In the genomic region with DNA sequence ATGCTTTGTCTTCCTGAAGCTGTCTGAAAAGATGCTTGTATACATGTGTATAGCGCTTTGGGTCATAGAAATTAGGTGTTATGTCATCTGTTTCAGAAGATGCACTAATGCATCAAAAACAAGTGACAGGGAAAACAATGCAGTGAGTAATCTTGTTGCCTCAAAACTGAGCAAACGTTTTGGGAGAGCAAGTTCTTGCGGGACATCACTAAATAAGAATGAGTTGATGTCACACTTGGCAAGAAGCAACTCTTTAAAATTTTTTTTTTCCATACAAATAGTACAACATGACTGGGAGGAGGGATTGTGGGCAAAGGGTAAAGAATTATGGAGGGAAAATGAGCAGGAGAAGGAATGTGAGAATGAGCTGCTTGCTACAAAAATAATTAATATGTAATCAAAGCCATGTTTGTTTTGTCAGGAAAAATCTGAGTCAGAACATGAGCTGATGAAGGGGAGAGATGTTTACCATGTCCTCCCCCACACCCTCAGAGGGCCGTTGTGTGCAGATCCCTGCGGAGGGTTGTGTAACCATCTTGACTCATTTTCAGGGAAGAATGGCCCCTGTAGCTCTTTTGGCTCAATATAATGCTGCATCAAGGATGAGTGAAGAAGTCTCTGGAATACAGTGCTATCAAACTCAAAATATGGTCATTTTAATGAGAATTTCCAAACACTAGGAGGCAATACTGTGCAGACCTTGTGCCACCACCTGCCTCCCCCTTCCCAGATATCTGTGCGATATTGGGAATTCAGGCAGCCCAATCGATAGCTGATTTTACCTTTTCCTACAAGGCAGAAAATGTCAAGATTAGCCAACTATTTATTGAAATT, we compare ENCODE assay signal across 8 cellular contexts. TPM values are rescaled to one million over a fixed set of nuclear protein-coding genes. Genes with fewer than 3 reads are reported as not detected.
DNase-seq lines count a peak whose midpoint lies in the region; ATAC-seq and TF ChIP-seq lines count a peak whose summit lies in the region.

No MANE protein-coding gene starts in this region.

- H3K27ac Mint-ChIP-seq in CD4-positive, alpha-beta T cell: no peak overlapping the region

- H3K27me3 ChIP-seq in WERI-Rb-1 (ENCODE audit: insufficient read depth, low read depth, severe bottlenecking): no peaks in the 10 kb centered on the region
- H3K27me3 ChIP-seq in CD4-positive, alpha-beta T cell (ENCODE audit: control insufficient read depth, insufficient read depth, low read length): no peaks in the 10 kb centered on the region

- H3K27me3 Mint-ChIP-seq in CD4-positive, alpha-beta T cell: no peaks in the 10 kb centered on the region

- no peaks in the 10 kb centered on the region for H3K9me3 ChIP-seq in WERI-Rb-1 (ENCODE audit: severe bottlenecking)
- H3K9me3 ChIP-seq in CD4-positive, alpha-beta T cell (ENCODE audit: control insufficient read depth, low read length): no peaks in the 10 kb centered on the region

- peaks cover 60% of the 10 kb centered on the region for H3K4me1 Mint-ChIP-seq in CD4-positive, alpha-beta T cell (ENCODE audit: low read depth)

- peaks cover 41% of the 10 kb centered on the region for H3K36me3 Mint-ChIP-seq in CD4-positive, alpha-beta T cell (ENCODE audit: low read depth)

- no peaks in the 10 kb centered on the region for H3K9me3 Mint-ChIP-seq in CD4-positive, alpha-beta T cell

- intact Hi-C loops in CD4-positive, alpha-beta T cell (cut with DNase I, micrococcal nuclease): no loop called here

- H3K4me3 ChIP-seq in WERI-Rb-1 (ENCODE audit: low read depth, low read length): no peak overlapping the region

- no peak overlapping the region for H3K27ac ChIP-seq in WERI-Rb-1
- H3K27ac ChIP-seq in CD4-positive, alpha-beta T cell (ENCODE audit: low read depth, low read length): no peak overlapping the region

- ATAC-seq in HG03565 (IDR thresholded peaks at IDR 0.05; ENCODE audit: unreplicated experiment) (no peak), HG03135 (IDR thresholded peaks at IDR 0.05; ENCODE audit: unreplicated experiment) (no peak)
- no peak for ATAC-seq in CD4-positive, alpha-beta T cell (ENCODE audit: poor library complexity)

- TF ChIP-seq CTCF in WERI-Rb-1 (IDR thresholded peaks at IDR 0.05; ENCODE audit: low read depth, low read length): 0 out of 2 replicates have a peak, but pooled peaks have one; percentile 31
- no peak for TF ChIP-seq CTCF in CD4-positive, alpha-beta T cell (IDR thresholded peaks at IDR 0.05)

- POLR2A ChIA-PET in CD4-positive, alpha-beta T cell (lab: Charles Lee): no interaction called here

- no peaks in the 10 kb centered on the region for H3K36me3 ChIP-seq in WERI-Rb-1

- DNase-seq in HPDE6-E6E7 (ENCODE audit: extremely low spot score): peak; percentile 84
- DNase-seq in WERI-Rb-1: no peak
- DNase-seq in hepatic stellate cell (ENCODE audit: low spot score): peak; percentile 81
- peak; percentile 59 for DNase-seq in superior temporal gyrus (ENCODE audit: extremely low spot score)
- no peak for DNase-seq in CD4-positive, alpha-beta T cell
- no peak for DNase-seq in activated CD4-positive, CD25-positive, alpha-beta regulatory T cell treated with anti-CD3 and anti-CD28 coated beads, Interleukin-2, amount 50 U/mL, for 72 hours

- CTCF ChIA-PET in CD4-positive, alpha-beta T cell (lab: Charles Lee): no interaction called here

- no peak overlapping the region for H3K4me3 Mint-ChIP-seq in CD4-positive, alpha-beta T cell

RNA-seq across cellular contexts. Expression of a gene that starts 41.4 kb away (rescaled TPM):
- total RNA-seq in CD4-positive, alpha-beta T cell: 10 to 100 TPM; 36.4 to 39.3 TPM

RNA-seq across cellular contexts. Expression of a gene that starts 48.2 kb away (rescaled TPM):
- under 1 TPM; 0.33 to 0.45 TPM for total RNA-seq in CD4-positive, alpha-beta T cell

Comparison
In these comparisons a context has a peak if more than half of its experiments do, and no peak if none do; other contexts are left out.
1. DNase-seq: peak in HPDE6-E6E7 (single experiment), hepatic stellate cell (single experiment) and superior temporal gyrus (single experiment); none in WERI-Rb-1 (single experiment), CD4-positive, alpha-beta T cell (0 of 10) and activated CD4-positive, CD25-positive, alpha-beta regulatory T cell treated with anti-CD3 and anti-CD28 coated beads, Interleukin-2, amount 50 U/mL, for 72 hours (single experiment).